8 cellular contexts compared by ENCODE assay signal in the genomic region with DNA sequence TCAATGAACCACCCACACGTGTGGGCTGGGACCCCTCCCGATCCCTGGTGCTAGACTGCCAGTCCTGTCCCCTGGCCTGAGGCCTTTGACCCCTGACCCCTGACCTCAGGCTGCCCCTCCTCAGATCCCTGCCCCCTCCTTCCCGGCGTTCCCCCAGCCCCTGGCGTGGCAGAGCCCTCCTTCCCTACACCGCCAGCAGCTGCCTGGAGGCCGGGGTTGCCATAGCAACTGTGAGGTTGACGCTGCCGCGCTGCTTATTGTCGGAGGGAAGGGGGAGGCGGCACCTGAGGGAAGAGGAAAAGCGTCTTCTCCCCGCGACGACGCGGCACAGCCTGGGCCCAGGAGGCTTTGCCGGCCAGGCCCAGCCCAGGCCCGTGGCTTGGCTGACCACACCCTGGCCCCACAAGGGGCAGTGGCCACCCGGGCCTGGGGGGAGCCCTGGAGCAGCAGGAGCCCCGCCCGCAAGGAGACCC. TPM values are rescaled to one million over a fixed set of nuclear protein-coding genes. Genes with fewer than 3 reads are reported as not detected.
DNase-seq lines count a peak whose midpoint lies in the region; ATAC-seq, FAIRE-seq and TF ChIP-seq lines count a peak whose summit lies in the region.

No MANE protein-coding gene starts in this region.

- 21% methylated on average over 10 of the region's 23 CpGs; no CpG with 5 or more reads in 1 of the 2 experiments for WGBS in H1 (ENCODE audit: extremely low coverage in 1 of 2, insufficient coverage in 1 of 2, insufficient read length in 1 of 2, insufficient replicate concordance in 2 of 2, low coverage in 1 of 2, low lambda C conversion rate in 2 of 2, missing lambda C conversion rate in 1 of 2), 2 experiments

- DNase-seq in DMS79 treated with DMSO at 0.1 percent for 48 hours (lab: John Stamatoyannopoulos, UW), result peak; percentile 80
- DNase-seq in NCI-H226, result peak; percentile 62
- peak; percentile 44 to 87 for DNase-seq in H1 (ENCODE audit: low read depth in 1 of 2, low spot score in 2 of 2)
- peak; percentile 83 to 87 for DNase-seq in mesothelial cell of epicardium (ENCODE audit: low spot score in 2 of 2, unreplicated experiment in 2 of 2)
- DNase-seq in stimulated activated CD4-positive, alpha-beta T cell treated with anti-CD3 and anti-CD28 coated beads, Interleukin-2, amount 100 ng/mL, for 48 hours, result no peak

- H3K23ac ChIP-seq in H1 (ENCODE audit: insufficient read length), result no peak overlapping the region

- H2BK5ac ChIP-seq in H1 (ENCODE audit: low read depth, low read length), result no peak overlapping the region

- no peak overlapping the region for H3K27ac ChIP-seq in H1 (ENCODE audit: low read depth, low read length)

- H4K20me1 ChIP-seq in H1 (replicated peaks in 1 of 2; ENCODE audit: control insufficient read depth in 1 of 2, insufficient read depth in 2 of 2, low read length in 2 of 2), result peaks cover 3 to 21% of the 10 kb centered on the region in 2 experiments

- no peaks in the 10 kb centered on the region for H3K79me1 ChIP-seq in H1 (ENCODE audit: low read depth, low read length)

- H2BK20ac ChIP-seq in H1 (ENCODE audit: low read length), result no peak overlapping the region

- H3K36me3 ChIP-seq in H1 (ENCODE audit: control insufficient read depth in 2 of 4, insufficient read depth in 4 of 4, low read length in 3 of 4), result no peaks in the 10 kb centered on the region

- peaks cover 5% of the 10 kb centered on the region for H3K36me3 Mint-ChIP-seq in mesothelial cell of epicardium

- TF ChIP-seq CTCF in H1 (IDR thresholded peaks at IDR 0.05; ENCODE audit: control extremely low read depth in 1 of 3, insufficient read depth in 1 of 3, low read depth in 1 of 3, low read length in 3 of 3) (no peak), mesothelial cell of epicardium (IDR thresholded peaks at IDR 0.05; ENCODE audit: unreplicated experiment) (no peak)

- H3K27me3 ChIP-seq in H1 (replicated peaks in 1 of 4; ENCODE audit: control insufficient read depth in 3 of 4, extremely low read depth in 1 of 4, insufficient read depth in 3 of 4, low read length in 3 of 4), result no peaks in the 10 kb centered on the region

- no peaks in the 10 kb centered on the region for H3K9me3 Mint-ChIP-seq in mesothelial cell of epicardium

- peak overlapping the region; percentile 6; the same call in 1 of the 2 replicates for H3K18ac ChIP-seq in H1 (ENCODE audit: extremely low read depth, low read length)

- H3K4me2 ChIP-seq in H1 (ENCODE audit: insufficient read depth in 1 of 2, low read depth in 2 of 2, low read length in 2 of 2), result peak overlapping the region in 1 of 2 experiments; percentile 68; a peak in 2 of 4 replicates

- H3K27me3 Mint-ChIP-seq in mesothelial cell of epicardium (ENCODE audit: low read depth), result no peaks in the 10 kb centered on the region

- POLR2A ChIA-PET in H1 (lab: Charles Lee; ENCODE audit: partially characterized antibody), result no interaction called here

- TF ChIP-seq RAD21 in H1 (IDR thresholded peaks at IDR 0.05 in 1 of 2, conservative IDR thresholded peaks at IDR 0.05 in 1 of 2; ENCODE audit: low read depth in 2 of 2, low read length in 2 of 2), result no peak

- H3K23me2 ChIP-seq in H1 (ENCODE audit: low read depth, low read length), result peaks cover 2% of the 10 kb centered on the region; the same call in 1 of the 2 replicates

- no peaks in the 10 kb centered on the region for H3K79me2 ChIP-seq in H1 (ENCODE audit: control insufficient read depth in 1 of 2, insufficient read depth in 2 of 2, low read length in 2 of 2)

- no peak overlapping the region for H2AFZ ChIP-seq in H1 (ENCODE audit: low read length)

- no peak overlapping the region; a peak in 1 of 7 replicates for H3K9ac ChIP-seq in H1 (replicated peaks in 1 of 4; ENCODE audit: extremely low read depth in 1 of 4, low read depth in 3 of 4, low read length in 3 of 4)

- H3K27ac Mint-ChIP-seq in mesothelial cell of epicardium, result no peak overlapping the region

- H2BK12ac ChIP-seq in H1 (ENCODE audit: low read depth, low read length), result no peak overlapping the region

- TF ChIP-seq POLR2A in H1 (IDR thresholded peaks at IDR 0.05; ENCODE audit: control extremely low read depth in 1 of 2, low read depth in 2 of 2, low read length in 2 of 2), result no peak

- H4K5ac ChIP-seq in H1 (ENCODE audit: insufficient read length, low read depth, low read length), result no peak overlapping the region

- TF ChIP-seq EP300 in H1 (IDR thresholded peaks at IDR 0.05; ENCODE audit: borderline replicate concordance in 1 of 2, low read depth in 2 of 2, low read length in 2 of 2), result no peak

- H3K4me1 ChIP-seq in H1 (replicated peaks in 1 of 4; ENCODE audit: control insufficient read depth in 3 of 4, insufficient read depth in 4 of 4, low read length in 3 of 4), result peaks cover 0 to 8% (median 3%) of the 10 kb centered on the region in 4 experiments; a peak in 4 of 7 replicates

- ATAC-seq in GM21825 (IDR thresholded peaks at IDR 0.05; ENCODE audit: unreplicated experiment), result no peak
- no peak for ATAC-seq in HG02884 (IDR thresholded peaks at IDR 0.05; ENCODE audit: unreplicated experiment)
- ATAC-seq in GM21526 (IDR thresholded peaks at IDR 0.05; ENCODE audit: low FRiP score, unreplicated experiment), result no peak

- peak overlapping the region; percentile 38 for H3K4me3 Mint-ChIP-seq in mesothelial cell of epicardium

- no peak overlapping the region for H2BK15ac ChIP-seq in H1 (ENCODE audit: low read length)

- no peaks in the 10 kb centered on the region for H3K9me3 ChIP-seq in H1 (ENCODE audit: insufficient read depth in 2 of 2, low read depth in 1 of 2, low read length in 1 of 2)

- H3K4me1 Mint-ChIP-seq in mesothelial cell of epicardium, result peaks cover 4% of the 10 kb centered on the region

- FAIRE-seq in H1 (lab: Jason Lieb, UNC), result no peak

- H3K56ac ChIP-seq in H1 (replicated peaks; ENCODE audit: insufficient read length, low read depth, low read length), result no peak overlapping the region

- no peak overlapping the region for H2AK5ac ChIP-seq in H1 (ENCODE audit: low read depth, low read length)

- no peak overlapping the region for H3K14ac ChIP-seq in H1 (ENCODE audit: insufficient read length)

- H2BK120ac ChIP-seq in H1 (replicated peaks; ENCODE audit: low read depth, low read length), result no peak overlapping the region

- no peak overlapping the region for H4K91ac ChIP-seq in H1 (replicated peaks; ENCODE audit: insufficient read length, low read length)

- no peak overlapping the region for H3K4ac ChIP-seq in H1 (replicated peaks; ENCODE audit: insufficient read length, low read depth, low read length)

- no peak overlapping the region for H4K8ac ChIP-seq in H1 (ENCODE audit: extremely low read depth, insufficient read depth, low read length)

- CTCF ChIA-PET in H1 (lab: Charles Lee; ENCODE audit: partially characterized antibody), result interaction anchor here (0.8 kb wide), 2 partner anchors 8 to 84 kb away, joined by 3 read pairs; no protein-coding TSS in a partner anchor

- H3K4me3 ChIP-seq in H1 (ENCODE audit: extremely low read depth in 1 of 4, insufficient read depth in 2 of 4, low read depth in 3 of 4, low read length in 4 of 4), result peak overlapping the region in 2 of 4 experiments; percentile 10 to 49; a peak in 4 of 8 replicates

TF ChIP-seq in H1, 55 proteins besides CTCF, POLR2A, EP300 and RAD21 (continues in another document):
- TF ChIP-seq TBP (IDR thresholded peaks at IDR 0.05; ENCODE audit: low read depth, low read length) (no peak), BACH1 (IDR thresholded peaks at IDR 0.05; ENCODE audit: low read length) (no peak), TAF1 (IDR thresholded peaks at IDR 0.05; ENCODE audit: low read depth, low read length) (peak; percentile 31; the same call in 1 of the 2 replicates), KDM1A (IDR thresholded peaks at IDR 0.05; ENCODE audit: borderline replicate concordance, low read length) (no peak), POU5F1 (IDR thresholded peaks at IDR 0.05; ENCODE audit: low read depth, low read length) (no peak), SRF (IDR thresholded peaks at IDR 0.05; ENCODE audit: low read depth, low read length) (0 out of 2 replicates have a peak, but pooled peaks have one; percentile 30), CBX8 (IDR thresholded peaks at IDR 0.05; ENCODE audit: borderline replicate concordance, low read depth, low read length) (no peak), ZNF274 (IDR thresholded peaks at IDR 0.05; ENCODE audit: borderline replicate concordance, extremely low read depth, low read length) (no peak), MAFK (IDR thresholded peaks at IDR 0.05; ENCODE audit: low read depth, low read length) (no peak)
- TF ChIP-seq, protein P1, sequence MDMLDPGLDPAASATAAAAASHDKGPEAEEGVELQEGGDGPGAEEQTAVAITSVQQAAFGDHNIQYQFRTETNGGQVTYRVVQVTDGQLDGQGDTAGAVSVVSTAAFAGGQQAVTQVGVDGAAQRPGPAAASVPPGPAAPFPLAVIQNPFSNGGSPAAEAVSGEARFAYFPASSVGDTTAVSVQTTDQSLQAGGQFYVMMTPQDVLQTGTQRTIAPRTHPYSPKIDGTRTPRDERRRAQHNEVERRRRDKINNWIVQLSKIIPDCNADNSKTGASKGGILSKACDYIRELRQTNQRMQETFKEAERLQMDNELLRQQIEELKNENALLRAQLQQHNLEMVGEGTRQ (IDR thresholded peaks at IDR 0.05; ENCODE audit: low read length), result no peak

RNA-seq across cellular contexts. Expression of a gene that starts 32.6 kb away (rescaled TPM):
- 6.0 and 6.3 TPM in 2 replicates for total RNA-seq in H1 (2021; fragmentation: NEBNext Ultra II Directional; extraction: Animal tissue kit (Norgen Biotek cat#: 25700))
- polyA plus RNA-seq in H1 (2011; rRNA removed), result 1.5 and 2.8 TPM in 2 replicates
- polyA plus RNA-seq in H1 (2011; cell fraction: cytosol; rRNA removed), result 2.0 TPM
- polyA plus RNA-seq in H1 (2011; cell fraction: nucleus; rRNA removed), result 5.4 TPM
- 2.9 to 5.2 TPM (median 4.1 TPM) in 4 replicates for polyA plus RNA-seq in H1 (2012, experiment 1 of 2)
- polyA plus RNA-seq in H1 (2012, experiment 2 of 2), result 2.5 TPM
- 1.7 TPM for polyA plus RNA-seq in H1 (2013, experiment 1 of 2)
- polyA plus RNA-seq in H1 (2013, experiment 2 of 2), result 1.7 TPM
- 1.4 and 2.2 TPM in 2 replicates for polyA minus RNA-seq in H1 (2011; rRNA and poly(A)+ RNA removed)
- 2.9 TPM for polyA minus RNA-seq in H1 (2011; cell fraction: cytosol; rRNA and poly(A)+ RNA removed)
- 4.6 TPM for polyA minus RNA-seq in H1 (2011; cell fraction: nucleus; rRNA and poly(A)+ RNA removed)
- 14.2 to 14.8 TPM (median 14.3 TPM) in 3 replicates for total RNA-seq in mesothelial cell of epicardium

RNA-seq across cellular contexts. Expression of a gene that starts 32.7 kb away (rescaled TPM):
- 0.56 TPM in 1 of 2 replicates, not detected in the other for total RNA-seq in H1 (2021; fragmentation: NEBNext Ultra II Directional; extraction: Animal tissue kit (Norgen Biotek cat#: 25700))
- 0.05 TPM in 1 of 2 replicates, not detected in the other for polyA plus RNA-seq in H1 (2011; rRNA removed)
- not detected for polyA plus RNA-seq in H1 (2011; cell fraction: cytosol; rRNA removed)
- 0.73 TPM for polyA plus RNA-seq in H1 (2011; cell fraction: nucleus; rRNA removed)
- 0.18 TPM in 1 of 4 replicates, not detected in the others for polyA plus RNA-seq in H1 (2012, experiment 1 of 2)
- polyA plus RNA-seq in H1 (2012, experiment 2 of 2), result not detected
- polyA plus RNA-seq in H1 (2013, experiment 1 of 2), result not detected
- polyA plus RNA-seq in H1 (2013, experiment 2 of 2), result not detected
- not detected in 2 replicates for polyA minus RNA-seq in H1 (2011; rRNA and poly(A)+ RNA removed)
- polyA minus RNA-seq in H1 (2011; cell fraction: cytosol; rRNA and poly(A)+ RNA removed), result not detected
- not detected for polyA minus RNA-seq in H1 (2011; cell fraction: nucleus; rRNA and poly(A)+ RNA removed)
- total RNA-seq in mesothelial cell of epicardium, result 1.0 to 2.2 TPM (median 1.2 TPM) in 3 replicates

Comparison
In these comparisons a context has a peak if more than half of its experiments do, and no peak if none do; other contexts are left out.
1. DNase-seq: peak in DMS79 treated with DMSO at 0.1 percent for 48 hours (single experiment), NCI-H226 (single experiment), H1 (2 of 2) and mesothelial cell of epicardium (2 of 2); none in stimulated activated CD4-positive, alpha-beta T cell treated with anti-CD3 and anti-CD28 coated beads, Interleukin-2, amount 100 ng/mL, for 48 hours (0 of 2).